8 cellular contexts compared by ENCODE assay signal in the genomic region with DNA sequence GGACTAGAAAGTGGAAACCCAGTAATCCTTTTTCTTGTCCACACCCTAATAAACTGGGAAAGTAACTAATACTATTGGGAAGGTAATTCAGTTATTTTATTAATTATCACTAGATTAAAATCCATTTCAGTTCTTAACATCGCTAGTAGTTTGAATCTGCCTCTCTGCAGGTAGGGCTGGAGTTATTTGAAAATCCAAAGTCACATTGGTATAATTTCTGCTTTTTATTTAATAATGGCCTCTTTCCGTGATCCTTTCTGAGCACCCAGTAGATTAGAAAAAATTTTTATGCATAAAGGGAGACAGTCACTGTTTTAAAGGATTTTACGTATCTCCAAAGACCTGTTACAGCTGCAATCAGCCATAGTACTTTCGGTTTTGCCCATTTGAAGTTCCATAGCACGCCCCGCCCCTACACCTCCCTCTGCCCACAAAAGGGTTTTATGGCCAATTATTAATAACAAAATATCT. TPM values are rescaled to one million over a fixed set of nuclear protein-coding genes. Genes with fewer than 3 reads are reported as not detected.
A peak's percentile ranks its signal among the peaks of the same experiment; 100 is the strongest.
DNase-seq lines count a peak whose midpoint lies in the region; ATAC-seq and TF ChIP-seq lines count a peak whose summit lies in the region.

No MANE protein-coding gene starts in this region.

- H3K27ac Mint-ChIP-seq in Calu3 (ENCODE audit: unreplicated experiment), result peak overlapping the region; percentile 67
- peak overlapping the region; percentile 99 for H3K27ac Mint-ChIP-seq in activated naive CD4-positive, alpha-beta T cell treated with anti-CD3 and anti-CD28 coated beads for 36 hours

- H3K36me3 ChIP-seq in ovary, result no peaks in the 10 kb centered on the region

- no peaks in the 10 kb centered on the region for H3K27me3 Mint-ChIP-seq in Calu3 (ENCODE audit: unreplicated experiment)
- H3K27me3 Mint-ChIP-seq in activated naive CD4-positive, alpha-beta T cell treated with anti-CD3 and anti-CD28 coated beads for 36 hours (ENCODE audit: low read depth), result no peaks in the 10 kb centered on the region

- no peaks in the 10 kb centered on the region for H3K27me3 ChIP-seq in ovary

- peak overlapping the region; percentile 79 for H3K4me3 Mint-ChIP-seq in Calu3 (ENCODE audit: low read depth, unreplicated experiment)
- H3K4me3 Mint-ChIP-seq in activated naive CD4-positive, alpha-beta T cell treated with anti-CD3 and anti-CD28 coated beads for 36 hours, result peak overlapping the region; percentile 99

- BruUV-seq in Calu3 (replicated peaks; lab: Mats Ljungman, UMichigan), result no TSS peak

- H3K9me3 Mint-ChIP-seq in Calu3 (ENCODE audit: low read depth, unreplicated experiment), result no peaks in the 10 kb centered on the region
- H3K9me3 Mint-ChIP-seq in activated naive CD4-positive, alpha-beta T cell treated with anti-CD3 and anti-CD28 coated beads for 36 hours, result no peaks in the 10 kb centered on the region

- no peaks in the 10 kb centered on the region for H3K9me3 ChIP-seq in ovary

- H3K36me3 Mint-ChIP-seq in Calu3 (ENCODE audit: insufficient read depth, unreplicated experiment), result peaks cover 60% of the 10 kb centered on the region
- H3K36me3 Mint-ChIP-seq in activated naive CD4-positive, alpha-beta T cell treated with anti-CD3 and anti-CD28 coated beads for 36 hours (ENCODE audit: low read depth), result peaks cover 30% of the 10 kb centered on the region

- H3K27ac ChIP-seq in ovary, result peak overlapping the region; percentile 2 to 71

- 0 to 1% (median 0%) methylated on average over 6 of the region's 6 CpGs for WGBS in ovary, 3 donors

- H3K4me1 ChIP-seq in ovary (ENCODE audit: insufficient read depth), result no peaks in the 10 kb centered on the region

- no peaks in the 10 kb centered on the region for H3K4me1 Mint-ChIP-seq in Calu3 (ENCODE audit: low read depth, unreplicated experiment)
- peaks cover 35% of the 10 kb centered on the region for H3K4me1 Mint-ChIP-seq in activated naive CD4-positive, alpha-beta T cell treated with anti-CD3 and anti-CD28 coated beads for 36 hours (ENCODE audit: low read depth)

- CTCF ChIA-PET in Calu3 (lab: Charles Lee), result interaction anchor here (0.6 to 1.6 kb wide), 4 partner anchors 9 to 144 kb away, joined by 3 to 5 read pairs (median 3); no protein-coding TSS in a partner anchor
- CTCF ChIA-PET in activated naive CD4-positive, alpha-beta T cell treated with anti-CD3 and anti-CD28 coated beads for 36 hours (lab: Charles Lee), result interaction anchor here (0.5 to 2.6 kb wide), 3 partner anchors 20 to 408 kb away, joined by 3 to 13 read pairs (median 6); a partner anchor contains a TSS

- intact Hi-C loops in Calu3 (cut with micrococcal nuclease; ENCODE audit: unreplicated experiment), result no loop called here
- intact Hi-C loops in activated naive CD4-positive, alpha-beta T cell treated with anti-CD3 and anti-CD28 coated beads for 36 hours (cut with micrococcal nuclease), result no loop called here
- intact Hi-C loops in ovary (cut with DNase I), result no loop called here

- no peak for TF ChIP-seq POLR2A in ovary (IDR thresholded peaks at IDR 0.05)

- ATAC-seq in GM19452 (IDR thresholded peaks at IDR 0.05; ENCODE audit: unreplicated experiment) (peak; percentile 45), HG03469 (IDR thresholded peaks at IDR 0.05; ENCODE audit: unreplicated experiment) (peak; percentile 21)

- TF ChIP-seq CTCF in Calu3 (IDR thresholded peaks at IDR 0.05; ENCODE audit: unreplicated experiment) (no peak), ovary (IDR thresholded peaks at IDR 0.05) (no peak)

- peak overlapping the region; percentile 76 for H3K4me3 ChIP-seq in ovary

- peak; percentile 56 for DNase-seq in Calu3
- DNase-seq in OCI-M1 (lab: John Stamatoyannopoulos, UW), result peak; percentile 85
- peak; percentile 68 for DNase-seq in activated naive CD4-positive, alpha-beta T cell treated with anti-CD3 and anti-CD28 coated beads for 36 hours
- DNase-seq in globus pallidus (ENCODE audit: low spot score), result peak; percentile 60
- DNase-seq in ovary, result peak; percentile 23 to 55 (median 37)
- DNase-seq in HuH-7.5 (ENCODE audit: low spot score), result no peak

- no peak for TF ChIP-seq EP300 in ovary (IDR thresholded peaks at IDR 0.05)

RNA-seq across cellular contexts. Expression of a gene that starts 0.6 kb away (rescaled TPM):
- 92.1 and 95.5 TPM in 2 replicates for total RNA-seq in Calu3 (2022)
- total RNA-seq in activated naive CD4-positive, alpha-beta T cell treated with anti-CD3 and anti-CD28 coated beads for 36 hours, result 100 to 1,000 TPM; 111 to 112 TPM
- 10 to 100 TPM; 64.2 to 81.5 (median 74.0) TPM for total RNA-seq in ovary
- polyA plus RNA-seq in ovary, result 10 to 100 TPM; 43.7 to 57.9 TPM

RNA-seq across cellular contexts. Expression of a gene that starts 20.0 kb away (rescaled TPM):
- 187 and 205 TPM in 2 replicates for total RNA-seq in Calu3 (2022)
- 100 to 1,000 TPM; 367 to 375 TPM for total RNA-seq in activated naive CD4-positive, alpha-beta T cell treated with anti-CD3 and anti-CD28 coated beads for 36 hours
- 100 to 1,000 TPM in 3 of 7 donors, 10 to 100 TPM in 4; 67.1 to 112 (median 96.3) TPM for total RNA-seq in ovary
- 100 to 1,000 TPM in 1 of 2 donors, 10 to 100 TPM in 1; 94.0 to 134 TPM for polyA plus RNA-seq in ovary
